In genomic region chr11:85815186-85815911, GRCh38 we compare ENCODE assay signal across 1 cellular context.
TF ChIP-seq lines count a peak whose summit lies in the region.

No MANE protein-coding gene starts in this region.

TF ChIP-seq in endothelial cell of umbilical vein, 7 proteins besides CTCF, POLR2A, EP300 and RAD21 (continued from another document):
- TF ChIP-seq EZH2 (IDR thresholded peaks at IDR 0.05; ENCODE audit: borderline replicate concordance, low read depth, low read length, severe bottlenecking) (no peak), FOS (IDR thresholded peaks at IDR 0.05; ENCODE audit: borderline replicate concordance, insufficient read depth, low read length) (no peak), GATA2 (IDR thresholded peaks at IDR 0.05; ENCODE audit: insufficient read depth, insufficient read length, low read depth, low read length) (no peak), JUN (IDR thresholded peaks at IDR 0.05; ENCODE audit: borderline replicate concordance, insufficient read depth, insufficient read length, low read depth) (no peak)
